Comparison of ENCODE assay signal across 8 cellular contexts in genomic region chr20:60138263-60139127, GRCh38.
DNase-seq lines count a peak whose midpoint lies in the region; ATAC-seq, FAIRE-seq and TF ChIP-seq lines count a peak whose summit lies in the region.

No MANE protein-coding gene starts in this region.

- POLR2A ChIA-PET in naive thymus-derived CD4-positive, alpha-beta T cell (lab: Charles Lee), result no interaction called here

- peak overlapping the region in 4 of 9 donors; percentile 34 to 52 (median 50) for H3K27ac Mint-ChIP-seq in naive thymus-derived CD4-positive, alpha-beta T cell

- intact Hi-C loops in naive thymus-derived CD4-positive, alpha-beta T cell (cut with micrococcal nuclease), result loop anchor here (5.0 to 10.0 kb wide), 5 partner anchors 69 to 1746 kb away; partner anchors contain the start of genes FAM217B (in 1 of the 2) and PPP1R3D (in 1 of the 2)

- no peak for TF ChIP-seq EP300 in upper lobe of left lung (IDR thresholded peaks at IDR 0.05)

- ATAC-seq in GM21423 (IDR thresholded peaks at IDR 0.05; ENCODE audit: unreplicated experiment) (peak; percentile 62), upper lobe of left lung (ENCODE audit: low FRiP score in 2 of 2) (peak; percentile 71 to 79), GM21447 (IDR thresholded peaks at IDR 0.05; ENCODE audit: unreplicated experiment) (no peak)
- peak; percentile 37 for ATAC-seq in naive thymus-derived CD4-positive, alpha-beta T cell

- H3K36me3 ChIP-seq in bronchial epithelial cell (ENCODE audit: control insufficient read depth, insufficient read depth, low read length) (no peaks in the 10 kb centered on the region), upper lobe of left lung (no peaks in the 10 kb centered on the region), hepatocyte (replicated peaks; ENCODE audit: insufficient read depth, low read depth) (no peaks in the 10 kb centered on the region)
- H3K36me3 ChIP-seq in naive thymus-derived CD4-positive, alpha-beta T cell (ENCODE audit: control insufficient read depth in 2 of 3, insufficient read depth in 3 of 3, low read length in 3 of 3), result no peaks in the 10 kb centered on the region

- TF ChIP-seq CTCF in bronchial epithelial cell (IDR thresholded peaks at IDR 0.05; ENCODE audit: insufficient read depth, low read length, severe bottlenecking) (no peak), upper lobe of left lung (IDR thresholded peaks at IDR 0.05) (no peak), hepatocyte (IDR thresholded peaks at IDR 0.05; ENCODE audit: poor library complexity) (no peak)

- no peak overlapping the region for H3K27ac ChIP-seq in naive thymus-derived CD4-positive, alpha-beta T cell (ENCODE audit: low read depth, low read length)
- H3K27ac ChIP-seq in upper lobe of left lung (peak overlapping the region in 2 of 4 donors; percentile 21 to 31), hepatocyte (no peak overlapping the region)

- DNase-seq in T follicular helper cell (ENCODE audit: low read depth) (peak; percentile 20), bronchial epithelial cell (ENCODE audit: low read depth) (peak; percentile 27), upper lobe of left lung (peak; percentile 56), KBM-7 (no peak), hepatocyte (ENCODE audit: low spot score) (no peak)
- DNase-seq in naive thymus-derived CD4-positive, alpha-beta T cell, result peak in 7 of 9 donors; percentile 18 to 41 (median 31)

- TF ChIP-seq POLR2A in upper lobe of left lung (IDR thresholded peaks at IDR 0.05), result no peak

- H4K20me1 ChIP-seq in hepatocyte (ENCODE audit: insufficient read depth, poor library complexity, severe bottlenecking), result no peaks in the 10 kb centered on the region

- H3K9me3 Mint-ChIP-seq in naive thymus-derived CD4-positive, alpha-beta T cell, result peaks cover 0 to 1% (median 0%) of the 10 kb centered on the region in 11 donors

- no peaks in the 10 kb centered on the region for H3K27me3 ChIP-seq in bronchial epithelial cell (ENCODE audit: control insufficient read depth, insufficient read depth, low read length)
- no peaks in the 10 kb centered on the region for H3K27me3 ChIP-seq in naive thymus-derived CD4-positive, alpha-beta T cell (ENCODE audit: control insufficient read depth in 2 of 2, insufficient read depth in 2 of 2, low read length in 2 of 2)
- no peaks in the 10 kb centered on the region for H3K27me3 ChIP-seq in upper lobe of left lung
- no peaks in the 10 kb centered on the region for H3K27me3 ChIP-seq in hepatocyte

- FAIRE-seq in bronchial epithelial cell (lab: Jason Lieb, UNC), result no peak

- H3K27me3 Mint-ChIP-seq in naive thymus-derived CD4-positive, alpha-beta T cell, result no peaks in the 10 kb centered on the region

- H3K4me1 Mint-ChIP-seq in naive thymus-derived CD4-positive, alpha-beta T cell, result peaks cover 0 to 25% (median 12%) of the 10 kb centered on the region in 7 donors

- no peaks in the 10 kb centered on the region for H3K36me3 Mint-ChIP-seq in naive thymus-derived CD4-positive, alpha-beta T cell

- no peaks in the 10 kb centered on the region for H3K4me1 ChIP-seq in naive thymus-derived CD4-positive, alpha-beta T cell (ENCODE audit: control insufficient read depth in 2 of 2, insufficient read depth in 2 of 2, low read length in 2 of 2)
- peaks cover 0 to 25% (median 3%) of the 10 kb centered on the region in 4 donors for H3K4me1 ChIP-seq in upper lobe of left lung
- no peaks in the 10 kb centered on the region for H3K4me1 ChIP-seq in hepatocyte (ENCODE audit: insufficient read depth)

- in situ Hi-C loops in KBM-7 (cut with MboI; ENCODE audit: low pct_unique_long_range_greater_than_20kb, low sequenced_read_pairs), result no loop called here

- H3K4me3 Mint-ChIP-seq in naive thymus-derived CD4-positive, alpha-beta T cell, result peak overlapping the region; percentile 58 to 93 (median 80)

- no peaks in the 10 kb centered on the region for H3K9me3 ChIP-seq in naive thymus-derived CD4-positive, alpha-beta T cell (ENCODE audit: control insufficient read depth in 2 of 3, low read length in 3 of 3)
- H3K9me3 ChIP-seq in upper lobe of left lung, result no peaks in the 10 kb centered on the region
- no peaks in the 10 kb centered on the region for H3K9me3 ChIP-seq in hepatocyte (ENCODE audit: low read depth)

- H3K4me2 ChIP-seq in hepatocyte, result no peak overlapping the region

- H3K9me2 ChIP-seq in hepatocyte (replicated peaks; ENCODE audit: insufficient read depth), result no peaks in the 10 kb centered on the region

- H3K79me2 ChIP-seq in hepatocyte, result no peaks in the 10 kb centered on the region

- 74 to 76% methylated on average over 39 of the region's 39 CpGs for WGBS in upper lobe of left lung, 2 donors
- 93% methylated on average over 39 of the region's 39 CpGs for WGBS in hepatocyte (ENCODE audit: low lambda C conversion rate, missing lambda C conversion rate)

- no peak overlapping the region for H2AFZ ChIP-seq in hepatocyte

- H3K4me3 ChIP-seq in bronchial epithelial cell (ENCODE audit: low read depth, low read length) (peak overlapping the region; percentile 37), upper lobe of left lung (peak overlapping the region in 3 of 4 donors; percentile 19 to 44 (median 41)), hepatocyte (no peak overlapping the region)
- peak overlapping the region; percentile 48 for H3K4me3 ChIP-seq in naive thymus-derived CD4-positive, alpha-beta T cell (ENCODE audit: low read length)

- CTCF ChIA-PET in naive thymus-derived CD4-positive, alpha-beta T cell (lab: Charles Lee), result no interaction called here

Comparison
In these comparisons a context has a peak if more than half of its experiments do, and no peak if none do; other contexts are left out.
1. DNase-seq: peak in T follicular helper cell (single experiment), bronchial epithelial cell (single experiment), naive thymus-derived CD4-positive, alpha-beta T cell (7 of 9) and upper lobe of left lung (2 of 2); none in KBM-7 (single experiment) and hepatocyte (single experiment).